24 cellular contexts compared by ENCODE assay signal in genomic region chr17:16941643-16942042, GRCh38. TPM values are rescaled to one million over a fixed set of nuclear protein-coding genes. Genes with fewer than 3 reads are reported as not detected.
A peak's percentile ranks its signal among the peaks of the same experiment; 100 is the strongest.
DNase-seq lines count a peak whose midpoint lies in the region; ATAC-seq, FAIRE-seq and TF ChIP-seq lines count a peak whose summit lies in the region.
"Had no signal": no experiment of that assay in that cellular context is flagged by ENCODE, and none has a peak within 500 bp of the region (broad histone marks: within the 10 kb centered on the region; RNA-seq: fewer than 3 reads in every experiment).

No MANE protein-coding gene starts in this region.

- peaks cover 10% of the 10 kb centered on the region for H3K27me3 Mint-ChIP-seq in activated CD4-positive, alpha-beta memory T cell treated with anti-CD3 and anti-CD28 coated beads, Interleukin-2, amount 10 ng/mL, durations not matched to agents 7 days and 5 days
- no peaks in the 10 kb centered on the region for H3K27me3 Mint-ChIP-seq in activated CD4-positive, alpha-beta memory T cell treated with anti-CD3 and anti-CD28 coated beads for 36 hours
- H3K27me3 Mint-ChIP-seq in endodermal cell (ENCODE audit: insufficient read depth) = no peaks in the 10 kb centered on the region

- intact Hi-C loops in activated CD4-positive, alpha-beta memory T cell treated with anti-CD3 and anti-CD28 coated beads for 36 hours (cut with micrococcal nuclease) = no loop called here

- no peak for FAIRE-seq in H54 (lab: Jason Lieb, UNC)
- FAIRE-seq: GM19239 had no signal

- no peak overlapping the region for H3K4me3 Mint-ChIP-seq in activated CD4-positive, alpha-beta memory T cell treated with anti-CD3 and anti-CD28 coated beads, Interleukin-2, amount 10 ng/mL, durations not matched to agents 7 days and 5 days
- no peak overlapping the region for H3K4me3 Mint-ChIP-seq in activated CD4-positive, alpha-beta memory T cell treated with anti-CD3 and anti-CD28 coated beads for 36 hours
- H3K4me3 Mint-ChIP-seq in endodermal cell = no peak overlapping the region
- H3K4me3 Mint-ChIP-seq: CD8-positive, alpha-beta memory T cell had no signal

- H3K4me2 ChIP-seq in osteoblast (ENCODE audit: insufficient read depth, low read length) = no peak overlapping the region
- H3K4me2 ChIP-seq: BLaER1 treated with 17β-estradiol and CSF1 and Interleukin-3, amounts not matched to agents 10 nM and 100 nM had no signal

- no peak for TF ChIP-seq POLR2A in H54 (IDR thresholded peaks at IDR 0.05; ENCODE audit: low read depth, low read length)

- H3K36me3 ChIP-seq in endodermal cell (ENCODE audit: control insufficient read depth, insufficient read depth, low read length) (no peaks in the 10 kb centered on the region), osteoblast (ENCODE audit: insufficient read depth, low read length) (no peaks in the 10 kb centered on the region)
- H3K36me3 ChIP-seq: BLaER1 treated with 17β-estradiol and CSF1 and Interleukin-3, amounts not matched to agents 10 nM and 100 nM had no signal

- H3K9me3 Mint-ChIP-seq in activated CD4-positive, alpha-beta memory T cell treated with anti-CD3 and anti-CD28 coated beads, Interleukin-2, amount 10 ng/mL, durations not matched to agents 7 days and 5 days = no peaks in the 10 kb centered on the region
- H3K9me3 Mint-ChIP-seq in activated CD4-positive, alpha-beta memory T cell treated with anti-CD3 and anti-CD28 coated beads for 36 hours = no peaks in the 10 kb centered on the region
- H3K9me3 Mint-ChIP-seq in endodermal cell = no peaks in the 10 kb centered on the region
- H3K9me3 Mint-ChIP-seq: CD8-positive, alpha-beta memory T cell had no signal

- peaks cover 19% of the 10 kb centered on the region for H3K4me1 ChIP-seq in endodermal cell (ENCODE audit: control insufficient read depth, insufficient read depth, low read length)
- peaks cover 3% of the 10 kb centered on the region for H3K4me1 ChIP-seq in osteoblast (ENCODE audit: insufficient read depth, low read length)

- no peak for ATAC-seq in GM21529 (IDR thresholded peaks at IDR 0.05; ENCODE audit: unreplicated experiment)

- no peak overlapping the region for H3K27ac ChIP-seq in endodermal cell (ENCODE audit: low read depth, low read length)
- no peak overlapping the region for H3K27ac ChIP-seq in osteoblast (ENCODE audit: low read depth, low read length)
- H3K27ac ChIP-seq: 22Rv1; BLaER1 treated with 17β-estradiol and CSF1 and Interleukin-3, amounts not matched to agents 10 nM and 100 nM had no signal

- H3K9me3 ChIP-seq in endodermal cell (ENCODE audit: control insufficient read depth, low read length) = no peaks in the 10 kb centered on the region
- no peaks in the 10 kb centered on the region for H3K9me3 ChIP-seq in osteoblast (ENCODE audit: low read depth, low read length)
- H3K9me3 ChIP-seq: BLaER1 treated with 17β-estradiol and CSF1 and Interleukin-3, amounts not matched to agents 10 nM and 100 nM had no signal

- no peaks in the 10 kb centered on the region for H4K20me1 ChIP-seq in osteoblast (ENCODE audit: insufficient read depth, low read length)
- H4K20me1 ChIP-seq: BLaER1 treated with 17β-estradiol and CSF1 and Interleukin-3, amounts not matched to agents 10 nM and 100 nM had no signal

- WGBS in endodermal cell (ENCODE audit: insufficient coverage in 1 of 2, insufficient read length in 1 of 2), 2 experiments = 92 to 98% methylated on average over 5 of the region's 5 CpGs

- no peaks in the 10 kb centered on the region for H3K4me1 Mint-ChIP-seq in activated CD4-positive, alpha-beta memory T cell treated with anti-CD3 and anti-CD28 coated beads, Interleukin-2, amount 10 ng/mL, durations not matched to agents 7 days and 5 days
- H3K4me1 Mint-ChIP-seq in activated CD4-positive, alpha-beta memory T cell treated with anti-CD3 and anti-CD28 coated beads for 36 hours (ENCODE audit: low read depth) = no peaks in the 10 kb centered on the region
- peaks cover 41% of the 10 kb centered on the region for H3K4me1 Mint-ChIP-seq in endodermal cell
- H3K4me1 Mint-ChIP-seq: CD8-positive, alpha-beta memory T cell had no signal

- H3K36me3 Mint-ChIP-seq in activated CD4-positive, alpha-beta memory T cell treated with anti-CD3 and anti-CD28 coated beads, Interleukin-2, amount 10 ng/mL, durations not matched to agents 7 days and 5 days (ENCODE audit: low read depth) = no peaks in the 10 kb centered on the region
- no peaks in the 10 kb centered on the region for H3K36me3 Mint-ChIP-seq in activated CD4-positive, alpha-beta memory T cell treated with anti-CD3 and anti-CD28 coated beads for 36 hours
- H3K36me3 Mint-ChIP-seq in endodermal cell (ENCODE audit: low read depth) = no peaks in the 10 kb centered on the region
- H3K36me3 Mint-ChIP-seq: CD8-positive, alpha-beta memory T cell had no signal

- no peak overlapping the region for H3K4me3 ChIP-seq in endodermal cell (ENCODE audit: low read length)
- H3K4me3 ChIP-seq in osteoblast (ENCODE audit: insufficient read depth, low read length) = no peak overlapping the region
- H3K4me3 ChIP-seq: BLaER1 treated with 17β-estradiol and CSF1 and Interleukin-3, amounts not matched to agents 10 nM and 100 nM had no signal

- no peaks in the 10 kb centered on the region for H3K79me2 ChIP-seq in osteoblast (ENCODE audit: insufficient read depth, low read length)

- peak; percentile 6 for DNase-seq in activated CD4-positive, alpha-beta memory T cell treated with anti-CD3 and anti-CD28 coated beads, Interleukin-2, amount 10 ng/mL, durations not matched to agents 7 days and 5 days
- DNase-seq in activated CD4-positive, alpha-beta memory T cell treated with anti-CD3 and anti-CD28 coated beads for 36 hours = no peak
- peak; percentile 33 for DNase-seq in endodermal cell
- DNase-seq in osteoblast (ENCODE audit: insufficient read length, low spot score, missing footprints) = peak; percentile 82
- no peak for DNase-seq in H54 (ENCODE audit: insufficient read length, low spot score)
- no peak for DNase-seq in activated CD8-positive, alpha-beta memory T cell treated with anti-CD3 and anti-CD28 coated beads, Interleukin-2, amount 50 U/mL, for 4 hours
- DNase-seq in HEK293T (ENCODE audit: extremely low spot score) = no peak
- DNase-seq: CD8-positive, alpha-beta memory T cell; DMS 273 treated with DMSO at 0.1 percent for 48 hours; HCEC 1CT; KBM-7; NCI-H1436 treated with DMSO at 0.1 percent for 48 hours; NCI-H2029 treated with DMSO at 0.1 percent for 48 hours; NCI-H2171 treated with DMSO at 0.1 percent for 48 hours; NCI-H446 treated with DMSO at 0.1 percent for 48 hours; NK-92 treated with Interleukin-12 subunit alpha and Interleukin-12 subunit beta, amount 100 ng/mL, for 24 hours; OCI-M1; RPMI8226; SIG-M5 had no signal

- POLR2A ChIA-PET in activated CD4-positive, alpha-beta memory T cell treated with anti-CD3 and anti-CD28 coated beads, Interleukin-2, amount 10 ng/mL, durations not matched to agents 7 days and 5 days (lab: Charles Lee) = no interaction called here
- POLR2A ChIA-PET in activated CD4-positive, alpha-beta memory T cell treated with anti-CD3 and anti-CD28 coated beads for 36 hours (lab: Charles Lee) = no interaction called here
- POLR2A ChIA-PET in HEK293T (lab: Yijun Ruan, JAX) = no interaction called here

- H3K9ac ChIP-seq in endodermal cell (ENCODE audit: extremely low read depth, low read length, poor library complexity, severe bottlenecking) = no peak overlapping the region
- H3K9ac ChIP-seq: BLaER1 treated with 17β-estradiol and CSF1 and Interleukin-3, amounts not matched to agents 10 nM and 100 nM had no signal

- H3K27ac Mint-ChIP-seq in activated CD4-positive, alpha-beta memory T cell treated with anti-CD3 and anti-CD28 coated beads, Interleukin-2, amount 10 ng/mL, durations not matched to agents 7 days and 5 days = no peak overlapping the region
- H3K27ac Mint-ChIP-seq in activated CD4-positive, alpha-beta memory T cell treated with anti-CD3 and anti-CD28 coated beads for 36 hours = no peak overlapping the region
- no peak overlapping the region for H3K27ac Mint-ChIP-seq in endodermal cell
- H3K27ac Mint-ChIP-seq: CD8-positive, alpha-beta memory T cell had no signal

- TF ChIP-seq CTCF in endodermal cell (conservative IDR thresholded peaks at IDR 0.05) = no peak
- TF ChIP-seq CTCF in osteoblast (IDR thresholded peaks at IDR 0.05; ENCODE audit: extremely low read depth, low read depth, low read length) = no peak

- H2AFZ ChIP-seq in osteoblast (ENCODE audit: low read length) = no peak overlapping the region

- CTCF ChIA-PET in activated CD4-positive, alpha-beta memory T cell treated with anti-CD3 and anti-CD28 coated beads, Interleukin-2, amount 10 ng/mL, durations not matched to agents 7 days and 5 days (lab: Charles Lee) = no interaction called here
- CTCF ChIA-PET in activated CD4-positive, alpha-beta memory T cell treated with anti-CD3 and anti-CD28 coated beads for 36 hours (lab: Charles Lee) = no interaction called here
- CTCF ChIA-PET in HEK293T (lab: Yijun Ruan, JAX) = no interaction called here

- H3K27me3 ChIP-seq in endodermal cell (ENCODE audit: control insufficient read depth, insufficient read depth, low read length, poor library complexity, severe bottlenecking) (no peaks in the 10 kb centered on the region), osteoblast (ENCODE audit: insufficient read depth, low read length) (peaks cover 38% of the 10 kb centered on the region)

TF ChIP-seq in HEK293T, 16 proteins besides CTCF, POLR2A, EP300 and RAD21 (continues in another document):
- TF ChIP-seq ARNT (IDR thresholded peaks at IDR 0.05) (no peak), LEF1 (IDR thresholded peaks at IDR 0.05; ENCODE audit: borderline replicate concordance) (no peak), CTBP1 (IDR thresholded peaks at IDR 0.05; ENCODE audit: borderline replicate concordance) (no peak), SUZ12 (IDR thresholded peaks at IDR 0.05) (no peak), PKNOX1 (IDR thresholded peaks at IDR 0.05) (no peak), ELF4 (IDR thresholded peaks at IDR 0.05) (no peak), FOXM1 (IDR thresholded peaks at IDR 0.05; ENCODE audit: borderline replicate concordance) (no peak), FOXK2 (IDR thresholded peaks at IDR 0.05) (no peak), BHLHE40 (IDR thresholded peaks at IDR 0.05; ENCODE audit: borderline replicate concordance) (no peak)

RNA-seq across cellular contexts. Expression of gene TNFRSF13B, which starts 30.3 kb away (rescaled TPM):
- not detected for total RNA-seq in activated CD4-positive, alpha-beta memory T cell treated with anti-CD3 and anti-CD28 coated beads, Interleukin-2, amount 10 ng/mL, durations not matched to agents 7 days and 5 days
- not detected for total RNA-seq in activated CD4-positive, alpha-beta memory T cell treated with anti-CD3 and anti-CD28 coated beads for 36 hours
- total RNA-seq in endodermal cell (1 to 10 TPM in 1 of 2 donors, under 1 TPM in 1; 0.97 to 1.6 TPM), osteoblast (not detected in 2 replicates)
- 0.21 TPM for polyA plus RNA-seq in endodermal cell (2013, experiment 1 of 2)
- polyA plus RNA-seq in endodermal cell (2013, experiment 2 of 2) = 0.33 TPM
- total RNA-seq: CD8-positive, alpha-beta memory T cell had no signal
- polyA plus RNA-seq: AG04450; CD8-positive, alpha-beta memory T cell had no signal

Comparison
In these comparisons a context has a peak if more than half of its experiments do, and no peak if none do; other contexts are left out.
1. DNase-seq: peak in activated CD4-positive, alpha-beta memory T cell treated with anti-CD3 and anti-CD28 coated beads, Interleukin-2, amount 10 ng/mL, durations not matched to agents 7 days and 5 days (single experiment), endodermal cell (single experiment) and osteoblast (single experiment); none in activated CD4-positive, alpha-beta memory T cell treated with anti-CD3 and anti-CD28 coated beads for 36 hours (single experiment), H54 (single experiment), activated CD8-positive, alpha-beta memory T cell treated with anti-CD3 and anti-CD28 coated beads, Interleukin-2, amount 50 U/mL, for 4 hours (single experiment) and HEK293T (single experiment).